In the genomic region with DNA sequence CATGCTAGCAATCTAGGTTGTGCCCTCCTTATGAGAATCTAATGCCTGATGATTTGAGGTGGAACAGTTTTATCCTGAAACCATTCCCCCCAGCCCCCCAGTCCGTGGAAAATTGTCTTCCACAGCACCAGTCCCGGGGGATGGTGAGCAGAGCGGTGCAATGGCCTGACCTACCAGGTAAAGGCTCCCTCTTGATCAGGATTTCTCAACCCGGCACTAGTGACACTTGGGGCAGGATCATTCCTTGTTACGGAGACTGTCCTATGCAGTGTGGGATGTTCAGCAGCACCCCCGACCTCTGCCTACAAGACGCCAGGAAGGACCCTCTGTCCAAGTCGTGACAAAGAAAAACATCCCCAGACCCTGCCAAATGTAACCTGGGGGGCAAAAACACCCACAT, we compare ENCODE assay signal across 10 cellular contexts. TPM values are rescaled to one million over a fixed set of nuclear protein-coding genes. Genes with fewer than 3 reads are reported as not detected.
"Had no signal": no experiment of that assay in that cellular context is flagged by ENCODE, and none has a peak within 500 bp of the region (broad histone marks: within the 10 kb centered on the region; RNA-seq: fewer than 3 reads in every experiment).

No MANE protein-coding gene starts in this region.

RNA-seq across cellular contexts. Expression of gene LGALS9B, which starts 34.0 kb away (rescaled TPM):
- total RNA-seq: subcutaneous adipose tissue, suprapubic skin, temporal lobe, testis, thyroid gland, tibial nerve, upper lobe of right lung, ureter, urinary bladder, uterus had no signal
- polyA plus RNA-seq: urinary bladder had no signal
